ENCODE assay signal across 8 cellular contexts in the genomic region with DNA sequence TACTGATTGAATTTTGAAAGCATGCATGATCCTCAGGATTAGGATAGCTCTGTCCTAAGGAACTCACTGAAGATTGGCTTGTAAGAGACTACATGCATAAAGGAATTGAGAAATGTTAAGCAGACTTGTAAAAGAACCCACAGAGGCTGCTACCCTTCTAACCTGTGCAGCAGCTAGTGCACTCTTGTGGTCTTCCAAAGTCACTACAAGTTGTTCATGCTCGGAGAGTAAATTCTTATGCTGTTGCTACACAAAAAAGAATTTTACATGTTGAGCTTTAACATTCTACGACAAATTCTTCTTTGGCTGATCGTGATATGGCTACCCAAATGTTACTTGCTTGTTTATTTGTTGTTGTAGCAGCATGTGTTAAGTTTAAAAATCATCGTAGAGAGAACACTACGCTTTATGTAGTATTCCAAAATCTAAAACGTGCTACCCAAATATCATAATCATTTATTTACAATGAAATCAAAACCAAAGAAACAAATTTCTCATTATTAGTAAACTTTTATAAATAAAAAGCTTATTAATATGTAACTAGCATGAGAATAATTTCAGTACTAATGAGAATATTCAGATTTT. TPM values are rescaled to one million over a fixed set of nuclear protein-coding genes. Genes with fewer than 3 reads are reported as not detected.
A peak's percentile ranks its signal among the peaks of the same experiment; 100 is the strongest.
DNase-seq lines count a peak whose midpoint lies in the region; ATAC-seq, FAIRE-seq and TF ChIP-seq lines count a peak whose summit lies in the region.

No MANE protein-coding gene starts in this region.

- peak; percentile 28 for TF ChIP-seq CTCF in SU-DHL-6 (IDR thresholded peaks at IDR 0.05; ENCODE audit: insufficient read depth, low read length, poor library complexity, severe bottlenecking)

- H3K27me3 ChIP-seq in SU-DHL-6 (ENCODE audit: low read length), result no peaks in the 10 kb centered on the region

- H3K4me3 Mint-ChIP-seq in stimulated activated effector memory CD8-positive, alpha-beta T cell treated with anti-CD3 and anti-CD28 coated beads, Interleukin-12 subunit alpha, Interleukin-12 subunit beta, amount 100 ng/mL, for 72 hours, result no peak overlapping the region

- no peaks in the 10 kb centered on the region for H3K9me3 ChIP-seq in SU-DHL-6 (ENCODE audit: insufficient read depth, low read length)

- H3K27ac ChIP-seq in SU-DHL-6 (ENCODE audit: low read depth, low read length), result no peak overlapping the region

- no peak for TF ChIP-seq POLR2A in GM12892 (IDR thresholded peaks at IDR 0.05; ENCODE audit: low read depth, low read length)

- H3K4me2 ChIP-seq in SU-DHL-6 (ENCODE audit: low read depth, low read length, poor library complexity, severe bottlenecking), result no peak overlapping the region

- H3K9me3 Mint-ChIP-seq in stimulated activated effector memory CD8-positive, alpha-beta T cell treated with anti-CD3 and anti-CD28 coated beads, Interleukin-12 subunit alpha, Interleukin-12 subunit beta, amount 100 ng/mL, for 72 hours, result no peaks in the 10 kb centered on the region

- H3K9ac ChIP-seq in SU-DHL-6 (ENCODE audit: low read length), result no peak overlapping the region

- peak; percentile 60 for FAIRE-seq in GM12892 (lab: Jason Lieb, UNC)

- peak; percentile 74 for DNase-seq in A172 (ENCODE audit: low spot score)
- DNase-seq in GM12892 (ENCODE audit: insufficient read length), result no peak
- DNase-seq in NCI-H146 (lab: John Stamatoyannopoulos, UW), result peak; percentile 70
- peak; percentile 9 for DNase-seq in germinal center (ENCODE audit: low spot score)
- no peak for DNase-seq in stimulated activated effector memory CD8-positive, alpha-beta T cell treated with anti-CD3 and anti-CD28 coated beads, Interleukin-12 subunit alpha, Interleukin-12 subunit beta, amount 100 ng/mL, for 72 hours (ENCODE audit: low spot score in 2 of 2)
- no peak for DNase-seq in activated CD8-positive, alpha-beta memory T cell treated with anti-CD3 and anti-CD28 coated beads, Interleukin-2, amount 50 U/mL, for 48 hours

- no peaks in the 10 kb centered on the region for H3K79me2 ChIP-seq in SU-DHL-6 (ENCODE audit: insufficient read depth, low read length)

- no peak overlapping the region for H3K27ac Mint-ChIP-seq in stimulated activated effector memory CD8-positive, alpha-beta T cell treated with anti-CD3 and anti-CD28 coated beads, Interleukin-12 subunit alpha, Interleukin-12 subunit beta, amount 100 ng/mL, for 72 hours

- H2AFZ ChIP-seq in SU-DHL-6 (ENCODE audit: low read depth, low read length, severe bottlenecking), result no peak overlapping the region

- H3F3A ChIP-seq in SU-DHL-6 (ENCODE audit: insufficient read depth), result 0 out of 2 replicates have a peak, but pooled peaks cover 3% of the 10 kb centered on the region

- H3K36me3 Mint-ChIP-seq in stimulated activated effector memory CD8-positive, alpha-beta T cell treated with anti-CD3 and anti-CD28 coated beads, Interleukin-12 subunit alpha, Interleukin-12 subunit beta, amount 100 ng/mL, for 72 hours, result no peaks in the 10 kb centered on the region

- H3K9me2 ChIP-seq in SU-DHL-6 (replicated peaks; ENCODE audit: insufficient read depth, low read length), result no peaks in the 10 kb centered on the region

- peak; percentile 63 for ATAC-seq in HG02763 (IDR thresholded peaks at IDR 0.05; ENCODE audit: unreplicated experiment)
- peak; percentile 45 for ATAC-seq in stimulated activated effector memory CD8-positive, alpha-beta T cell treated with anti-CD3 and anti-CD28 coated beads, Interleukin-12 subunit alpha, Interleukin-12 subunit beta, amount 100 ng/mL, for 72 hours

- no peaks in the 10 kb centered on the region for H3K4me1 Mint-ChIP-seq in stimulated activated effector memory CD8-positive, alpha-beta T cell treated with anti-CD3 and anti-CD28 coated beads, Interleukin-12 subunit alpha, Interleukin-12 subunit beta, amount 100 ng/mL, for 72 hours

- H3K36me3 ChIP-seq in SU-DHL-6 (ENCODE audit: low read length), result 0 out of 2 replicates have a peak, but pooled peaks cover 4% of the 10 kb centered on the region

- no peaks in the 10 kb centered on the region for H4K20me1 ChIP-seq in SU-DHL-6 (ENCODE audit: low read depth, low read length)

- no peak overlapping the region for H3K4me3 ChIP-seq in SU-DHL-6 (ENCODE audit: insufficient read depth, low read length, poor library complexity, severe bottlenecking)

RNA-seq across cellular contexts. Expression of a gene that starts 55.0 kb away (rescaled TPM):
- 55.2 and 63.9 TPM in 2 replicates for total RNA-seq in A172 (2014; rRNA removed; shearing (Covaris generic))
- 14.4 TPM for polyA plus RNA-seq in GM12892 (2012; ENCODE audit: missing spikeins)

Comparison
In these comparisons a context has a peak if more than half of its experiments do, and no peak if none do; other contexts are left out.
1. DNase-seq: peak in A172 (single experiment), NCI-H146 (single experiment) and germinal center (single experiment); none in GM12892 (single experiment), stimulated activated effector memory CD8-positive, alpha-beta T cell treated with anti-CD3 and anti-CD28 coated beads, Interleukin-12 subunit alpha, Interleukin-12 subunit beta, amount 100 ng/mL, for 72 hours (0 of 2) and activated CD8-positive, alpha-beta memory T cell treated with anti-CD3 and anti-CD28 coated beads, Interleukin-2, amount 50 U/mL, for 48 hours (single experiment).